1 cellular context compared by ENCODE assay signal in genomic region chr1:103788377-103788776, GRCh38.
TF ChIP-seq lines count a peak whose summit lies in the region.

No MANE protein-coding gene starts in this region.

TF ChIP-seq in GM12878, 131 proteins besides CTCF, POLR2A, EP300 and RAD21 (continued from another document):
- no peak for TF ChIP-seq KLF5 (IDR thresholded peaks at IDR 0.05; ENCODE audit: partially characterized antibody)
- TF ChIP-seq ATF7 (IDR thresholded peaks at IDR 0.05; ENCODE audit: low read depth), result no peak
